In genomic region chr20:45362804-45363610, GRCh38 we compare ENCODE assay signal across 8 cellular contexts. TPM values are rescaled to one million over a fixed set of nuclear protein-coding genes. Genes with fewer than 3 reads are reported as not detected.
A peak's percentile ranks its signal among the peaks of the same experiment; 100 is the strongest.
DNase-seq lines count a peak whose midpoint lies in the region; ATAC-seq, FAIRE-seq and TF ChIP-seq lines count a peak whose summit lies in the region.

Gene SYS1 (plus strand): TSS chr20:45363156. CDS start chr20:45363532, 376 bp downstream.

- H3K27ac ChIP-seq in right atrium auricular region (peak within 1 kb of the TSS; percentile 94), psoas muscle (peak within 1 kb of the TSS; percentile 93)

- peak; percentile 89 for DNase-seq in NCI-H187 treated with DMSO at 0.1 percent for 48 hours (lab: John Stamatoyannopoulos, UW)
- DNase-seq in anterior cingulate cortex (lab: John Stamatoyannopoulos, UW) = peak; percentile 81 to 99 (median 97)
- DNase-seq in right atrium auricular region (ENCODE audit: low spot score) = peak; percentile 97
- DNase-seq in psoas muscle = peak; percentile 98 to 99
- peak; percentile 100 for DNase-seq in urothelium cell line (ENCODE audit: low spot score)

- WGBS in psoas muscle, 3 donors = 0% methylated on average over 55 of the region's 55 CpGs

- H3K4me3 ChIP-seq in right atrium auricular region = peak within 1 kb of the TSS; percentile 67
- peak within 1 kb of the TSS; percentile 83 for H3K4me3 ChIP-seq in psoas muscle

- ATAC-seq in GM18502 (IDR thresholded peaks at IDR 0.05; ENCODE audit: poor library complexity, unreplicated experiment) (peak; percentile 82), HG02970 (IDR thresholded peaks at IDR 0.05; ENCODE audit: low FRiP score, unreplicated experiment) (peak; percentile 89), psoas muscle (peak; percentile 75 to 85 (median 82))

- peaks cover 0 to 46% of the 10 kb centered on the region in 2 donors for H3K4me1 ChIP-seq in right atrium auricular region
- H3K4me1 ChIP-seq in psoas muscle = peaks cover 36% of the 10 kb centered on the region

- intact Hi-C loops in T-helper 2 cell treated with Interferon-gamma antibody and Interleukin-4, amounts not matched to agents 100 ng/mL and 5 ng/mL, for 36 hours (cut with micrococcal nuclease) = loop anchor here (1.0 to 10.0 kb wide), 9 partner anchors 8 to 608 kb away; partner anchors contain the start of genes ACOT8, PIGT, SDC4 and STK4
- intact Hi-C loops in psoas muscle (cut with DNase I) = loop anchor here (2.0 kb wide), 2 partner anchors 16 to 74 kb away; no protein-coding TSS in a partner anchor

- peak; percentile 88 to 95 for TF ChIP-seq CTCF in right atrium auricular region (IDR thresholded peaks at IDR 0.05)
- TF ChIP-seq CTCF in psoas muscle (IDR thresholded peaks at IDR 0.05) = peak; percentile 90

- H3K9me3 ChIP-seq in right atrium auricular region (no peaks in the 10 kb centered on the region), psoas muscle (no peaks in the 10 kb centered on the region)

- peaks cover 25% of the 10 kb centered on the region for H3K36me3 ChIP-seq in right atrium auricular region
- peaks cover 9 to 34% of the 10 kb centered on the region in 2 donors for H3K36me3 ChIP-seq in psoas muscle (ENCODE audit: insufficient read depth in 1 of 2, low read depth in 1 of 2)

- peak; percentile 91 for FAIRE-seq in urothelium cell line (lab: Jason Lieb, UNC)

- H3K27me3 ChIP-seq in right atrium auricular region (no peaks in the 10 kb centered on the region), psoas muscle (ENCODE audit: insufficient read depth in 3 of 3, low read length in 2 of 3) (no peaks in the 10 kb centered on the region)

RNA-seq across cellular contexts. Expression of gene SYS1, which starts in this region (rescaled TPM):
- 17.8 and 19.6 TPM in 2 replicates for total RNA-seq in T-helper 2 cell treated with Interferon-gamma antibody and Interleukin-4, amounts not matched to agents 100 ng/mL and 5 ng/mL, for 36 hours
- total RNA-seq in right atrium auricular region = 10 to 100 TPM; 31.7 to 41.9 TPM
- 10 to 100 TPM; 17.1 to 29.6 (median 22.9) TPM for total RNA-seq in psoas muscle
- 10 to 100 TPM; 40.9 to 73.3 (median 58.1) TPM for polyA plus RNA-seq in psoas muscle

Comparison
In these comparisons a context has a peak if more than half of its experiments do, and no peak if none do; other contexts are left out.
1. Peak in every context shown above with its lines: DNase-seq, ATAC-seq, H3K4me3 ChIP-seq and H3K27ac ChIP-seq.